Comparison of ENCODE assay signal across 22 cellular contexts in the genomic region with DNA sequence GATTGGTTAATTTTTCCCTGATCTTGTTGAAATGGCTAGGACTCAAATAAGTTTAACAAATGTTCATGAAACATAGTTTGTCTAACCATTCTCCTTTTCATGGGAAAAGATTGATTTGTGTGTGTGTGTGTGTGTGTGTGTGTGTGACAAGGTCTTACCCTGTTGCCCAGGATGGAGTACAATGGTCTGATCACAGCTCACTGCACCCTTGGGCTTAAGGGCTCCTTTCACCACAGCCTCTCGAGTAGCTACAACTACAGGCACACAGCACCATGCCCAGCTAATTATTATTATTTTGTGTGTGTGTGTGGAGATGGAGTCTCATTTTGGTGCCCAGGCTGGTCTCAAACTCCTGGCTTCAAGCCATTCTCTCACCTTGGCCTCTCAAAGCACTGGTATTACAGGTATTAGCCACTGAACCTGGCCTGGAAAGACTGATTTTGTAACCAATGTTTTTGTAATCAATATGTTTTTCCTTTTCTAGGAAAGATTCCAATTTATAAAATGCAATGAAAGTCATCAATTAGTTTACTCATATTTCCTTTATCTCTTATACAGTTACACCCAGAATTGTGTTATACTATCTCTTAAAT.
DNase-seq lines count a peak whose midpoint lies in the region; ATAC-seq, FAIRE-seq and TF ChIP-seq lines count a peak whose summit lies in the region.
"Had no signal": no experiment of that assay in that cellular context is flagged by ENCODE, and none has a peak within 500 bp of the region (broad histone marks: within the 10 kb centered on the region; RNA-seq: fewer than 3 reads in every experiment).

No MANE protein-coding gene starts in this region.

- TF ChIP-seq EP300 in HepG2 (IDR thresholded peaks at IDR 0.05; ENCODE audit: low read depth in 2 of 2, low read length in 2 of 2) (no peak), HepG2 (CRISPR knock-in tag; IDR thresholded peaks at IDR 0.05; ENCODE audit: borderline replicate concordance) (no peak), GM12878 (IDR thresholded peaks at IDR 0.05; ENCODE audit: borderline replicate concordance in 1 of 2, control insufficient read depth in 1 of 2, low read depth in 2 of 2, low read length in 2 of 2) (no peak)

- intact Hi-C loops in HepG2 (cut with micrococcal nuclease; ENCODE audit: unreplicated experiment) (no loop called here), GM12878 (cut with micrococcal nuclease; ENCODE audit: unreplicated experiment) (no loop called here), right lobe of liver (cut with DNase I) (no loop called here)

- H3K4me3 ChIP-seq in liver (ENCODE audit: low read depth in 1 of 3, low read length in 3 of 3) (no peak overlapping the region), HepG2 (replicated peaks in 1 of 3; ENCODE audit: insufficient read depth in 1 of 3, low read depth in 2 of 3, low read length in 3 of 3) (no peak overlapping the region), GM12878 (no peak overlapping the region), right lobe of liver (no peak overlapping the region), MM.1S (ENCODE audit: low read length) (no peak overlapping the region)
- H3K4me3 ChIP-seq: A549; BLaER1 treated with 17β-estradiol and CSF1 and Interleukin-3, amounts not matched to agents 10 nM and 100 nM had no signal

- no peak overlapping the region for H3K27ac ChIP-seq in liver (ENCODE audit: low read depth in 1 of 2, low read length in 2 of 2)
- H3K27ac ChIP-seq in HepG2 (ENCODE audit: extremely low read length, insufficient read depth, low read length): no peak overlapping the region
- H3K27ac ChIP-seq in GM12878 (ENCODE audit: control insufficient read depth, insufficient read depth): no peak overlapping the region
- no peak overlapping the region for H3K27ac ChIP-seq in right lobe of liver
- H3K27ac ChIP-seq in MM.1S (ENCODE audit: low read length): no peak overlapping the region
- H3K27ac ChIP-seq: 22Rv1; A549; BLaER1 treated with 17β-estradiol and CSF1 and Interleukin-3, amounts not matched to agents 10 nM and 100 nM; C4-2B had no signal

- no peak overlapping the region for H3K4me3 Mint-ChIP-seq in stimulated activated naive CD8-positive, alpha-beta T cell treated with anti-CD3 and anti-CD28 coated beads, Interleukin-15, amount 100 ng/mL, for 72 hours
- H3K4me3 Mint-ChIP-seq: B cell; CD4-positive, alpha-beta T cell; CD8-positive, alpha-beta T cell had no signal

- SMC1A ChIA-PET in GM12878 (lab: Charles Lee; ENCODE audit: uncharacterized antibody, unreplicated experiment): interaction anchor here (1.7 kb wide), 1 partner anchor 19 kb away, joined by 4 read pairs; no protein-coding TSS in a partner anchor

- H3K9me3 Mint-ChIP-seq in stimulated activated naive CD8-positive, alpha-beta T cell treated with anti-CD3 and anti-CD28 coated beads, Interleukin-15, amount 100 ng/mL, for 72 hours: no peaks in the 10 kb centered on the region
- H3K9me3 Mint-ChIP-seq: CD4-positive, alpha-beta T cell; CD8-positive, alpha-beta T cell had no signal

- H3K36me3 ChIP-seq in liver (ENCODE audit: control insufficient read depth in 4 of 4, insufficient read depth in 3 of 4, low read depth in 1 of 4, low read length in 3 of 4) (no peaks in the 10 kb centered on the region), HepG2 (replicated peaks in 1 of 2; ENCODE audit: control insufficient read depth in 1 of 2, insufficient read depth in 2 of 2, low read length in 2 of 2) (no peaks in the 10 kb centered on the region), GM12878 (ENCODE audit: control insufficient read depth in 2 of 2, insufficient read depth in 2 of 2, low read length in 1 of 2) (no peaks in the 10 kb centered on the region), right lobe of liver (no peaks in the 10 kb centered on the region), MM.1S (replicated peaks; ENCODE audit: insufficient read depth, low read length) (no peaks in the 10 kb centered on the region)
- H3K36me3 ChIP-seq: BLaER1 treated with 17β-estradiol and CSF1 and Interleukin-3, amounts not matched to agents 10 nM and 100 nM had no signal

- FAIRE-seq in HepG2 (lab: Jason Lieb, UNC) (no peak), GM12878 (lab: Jason Lieb, UNC) (peak; percentile 70)
- FAIRE-seq: A549, D721Med, GM12891, GM18507, GM19239 had no signal

- no peaks in the 10 kb centered on the region for H4K20me1 ChIP-seq in HepG2 (ENCODE audit: insufficient read depth, low read length)
- H4K20me1 ChIP-seq in GM12878 (ENCODE audit: control insufficient read depth, insufficient read depth): no peaks in the 10 kb centered on the region
- H4K20me1 ChIP-seq in MM.1S (ENCODE audit: insufficient read depth, low read length): no peaks in the 10 kb centered on the region
- H4K20me1 ChIP-seq: BLaER1 treated with 17β-estradiol and CSF1 and Interleukin-3, amounts not matched to agents 10 nM and 100 nM had no signal

- no peaks in the 10 kb centered on the region for H3K9me2 ChIP-seq in MM.1S (replicated peaks; ENCODE audit: insufficient read depth, low read length)

- CTCF ChIA-PET in HepG2 (lab: Yijun Ruan, JAX; ENCODE audit: low intra/inter-chr PET ratio, low total read pairs): no interaction called here
- CTCF ChIA-PET in GM12878 (lab: Yijun Ruan, JAX): interaction anchor here (0.5 to 1.9 kb wide), 2 partner anchors 25 to 37 kb away, joined by 3 to 4 read pairs; no protein-coding TSS in a partner anchor

- no peak for TF ChIP-seq POLR2A in HepG2 (IDR thresholded peaks at IDR 0.05; ENCODE audit: insufficient read depth in 1 of 2, low read depth in 2 of 2, low read length in 2 of 2)
- TF ChIP-seq POLR2A in GM12878 (IDR thresholded peaks at IDR 0.05; ENCODE audit: low read depth, low read length): no peak
- no peak for TF ChIP-seq POLR2A in right lobe of liver (IDR thresholded peaks at IDR 0.05)

- TF ChIP-seq CTCF in liver (IDR thresholded peaks at IDR 0.05; ENCODE audit: low read depth, low read length, missing input control) (no peak), HepG2 (CRISPR knock-in tag; IDR thresholded peaks at IDR 0.05) (no peak), GM12878 (IDR thresholded peaks at IDR 0.05 in 2 of 3, conservative IDR thresholded peaks at IDR 0.05 in 1 of 3; ENCODE audit: control insufficient read depth in 2 of 3, extremely low read depth in 1 of 3, insufficient read depth in 1 of 3, low read depth in 3 of 3, low read length in 3 of 3) (no peak), right lobe of liver (IDR thresholded peaks at IDR 0.05) (no peak), MM.1S (IDR thresholded peaks at IDR 0.05; ENCODE audit: low read length) (no peak)

- peaks cover 11% of the 10 kb centered on the region for H3K27me3 Mint-ChIP-seq in stimulated activated naive CD8-positive, alpha-beta T cell treated with anti-CD3 and anti-CD28 coated beads, Interleukin-15, amount 100 ng/mL, for 72 hours

- POLR2A ChIA-PET in HepG2 (lab: Yijun Ruan, JAX): no interaction called here
- POLR2A ChIA-PET in GM12878 (lab: Charles Lee): no interaction called here

- in situ Hi-C loops in HepG2 (cut with HindIII; ENCODE audit: extremely low pct_ligation_motif_present, low pct_unique_long_range_greater_than_20kb) (no loop called here), GM12878 (cut with MboI) (no loop called here)

- BruUV-seq in HepG2 (replicated peaks; lab: Mats Ljungman, UMichigan) (no TSS peak), GM12878 (replicated peaks; lab: Mats Ljungman, UMichigan) (no TSS peak)

- no peak for DNase-seq in HepG2 (ENCODE audit: low spot score)
- no peak for DNase-seq in GM12878 (ENCODE audit: low read depth, low spot score)
- peak in 1 of 3 donors; percentile 47 for DNase-seq in right lobe of liver
- no peak for DNase-seq in MM.1S
- DNase-seq in stimulated activated naive CD8-positive, alpha-beta T cell treated with anti-CD3 and anti-CD28 coated beads, Interleukin-15, amount 100 ng/mL, for 72 hours: no peak
- DNase-seq: AML-193; Caco-2; Calu3; CD4-positive, alpha-beta T cell; CD8-positive, alpha-beta T cell; GDM1 had no signal

- H3K79me2 ChIP-seq in HepG2 (ENCODE audit: insufficient read depth, low read length): no peaks in the 10 kb centered on the region
- no peaks in the 10 kb centered on the region for H3K79me2 ChIP-seq in GM12878 (ENCODE audit: control insufficient read depth, insufficient read depth, low read length)
- no peaks in the 10 kb centered on the region for H3K79me2 ChIP-seq in MM.1S (ENCODE audit: low read length)

- H2AFZ ChIP-seq in HepG2 (ENCODE audit: low read length) (no peak overlapping the region), GM12878 (ENCODE audit: control insufficient read depth, low read depth, low read length) (no peak overlapping the region), MM.1S (ENCODE audit: low read length) (no peak overlapping the region)

- ATAC-seq in HepG2 (no peak), GM12878 (no peak), right lobe of liver (peak; percentile 56 to 84 (median 76)), GM18511 (IDR thresholded peaks at IDR 0.05; ENCODE audit: unreplicated experiment) (no peak)
- ATAC-seq in stimulated activated naive CD8-positive, alpha-beta T cell treated with anti-CD3 and anti-CD28 coated beads, Interleukin-15, amount 100 ng/mL, for 72 hours: no peak
- ATAC-seq: A549; CD8-positive, alpha-beta T cell had no signal

- H3K9ac ChIP-seq in liver (ENCODE audit: low read depth in 1 of 2, low read length in 2 of 2) (no peak overlapping the region), HepG2 (ENCODE audit: insufficient read depth, low read depth, low read length) (no peak overlapping the region), GM12878 (ENCODE audit: control insufficient read depth, insufficient read depth, low read length) (no peak overlapping the region), MM.1S (ENCODE audit: low read length) (no peak overlapping the region)
- H3K9ac ChIP-seq: BLaER1 treated with 17β-estradiol and CSF1 and Interleukin-3, amounts not matched to agents 10 nM and 100 nM had no signal

- no peak overlapping the region for H3K4me2 ChIP-seq in HepG2 (ENCODE audit: low read depth, low read length)
- H3K4me2 ChIP-seq in GM12878 (ENCODE audit: control insufficient read depth, insufficient read depth): no peak overlapping the region
- no peak overlapping the region for H3K4me2 ChIP-seq in MM.1S (ENCODE audit: low read depth, low read length)
- H3K4me2 ChIP-seq: A549; BLaER1 treated with 17β-estradiol and CSF1 and Interleukin-3, amounts not matched to agents 10 nM and 100 nM had no signal

- H3K4me1 ChIP-seq in liver (ENCODE audit: control insufficient read depth in 4 of 4, insufficient read depth in 4 of 4, low read length in 3 of 4): peaks cover 0 to 14% (median 9%) of the 10 kb centered on the region in 4 donors
- no peaks in the 10 kb centered on the region for H3K4me1 ChIP-seq in HepG2 (ENCODE audit: insufficient read depth, low read length)
- H3K4me1 ChIP-seq in GM12878 (ENCODE audit: control insufficient read depth, insufficient read depth, low read length): no peaks in the 10 kb centered on the region
- peaks cover 0 to 9% (median 4%) of the 10 kb centered on the region in 4 donors for H3K4me1 ChIP-seq in right lobe of liver
- H3K4me1 ChIP-seq in MM.1S (ENCODE audit: low read length): no peaks in the 10 kb centered on the region
- H3K4me1 ChIP-seq: A549, Caco-2 had no signal

- H3K4me1 Mint-ChIP-seq in stimulated activated naive CD8-positive, alpha-beta T cell treated with anti-CD3 and anti-CD28 coated beads, Interleukin-15, amount 100 ng/mL, for 72 hours: no peaks in the 10 kb centered on the region
- H3K4me1 Mint-ChIP-seq: B cell had no signal

- H3F3A ChIP-seq in MM.1S (ENCODE audit: insufficient read depth, low read length): no peaks in the 10 kb centered on the region

- H3K27ac Mint-ChIP-seq in stimulated activated naive CD8-positive, alpha-beta T cell treated with anti-CD3 and anti-CD28 coated beads, Interleukin-15, amount 100 ng/mL, for 72 hours: no peak overlapping the region
- H3K27ac Mint-ChIP-seq: B cell; CD4-positive, alpha-beta T cell; CD8-positive, alpha-beta T cell had no signal

- TF ChIP-seq RAD21 in liver (IDR thresholded peaks at IDR 0.05) (no peak), HepG2 (CRISPR knock-in tag; IDR thresholded peaks at IDR 0.05) (no peak), GM12878 (IDR thresholded peaks at IDR 0.05; ENCODE audit: insufficient read depth, low read depth, low read length) (no peak)

- peaks cover 0 to 3% (median 0%) of the 10 kb centered on the region in 4 donors for H3K27me3 ChIP-seq in liver (ENCODE audit: control insufficient read depth in 4 of 4, insufficient read depth in 4 of 4, low read length in 3 of 4)
- peaks cover 0 to 17% of the 10 kb centered on the region in 2 experiments; a peak in 1 of 5 replicates for H3K27me3 ChIP-seq in HepG2 (ENCODE audit: control insufficient read depth in 1 of 2, insufficient read depth in 2 of 2, low read length in 2 of 2)
- H3K27me3 ChIP-seq in GM12878 (replicated peaks in 1 of 2; ENCODE audit: control insufficient read depth in 2 of 2, insufficient read depth in 2 of 2, low read length in 1 of 2): no peaks in the 10 kb centered on the region; a peak in 1 of 4 replicates
- H3K27me3 ChIP-seq in right lobe of liver: no peaks in the 10 kb centered on the region
- H3K27me3 ChIP-seq in MM.1S (replicated peaks; ENCODE audit: insufficient read depth, low read length): no peaks in the 10 kb centered on the region
- H3K27me3 ChIP-seq: BLaER1 treated with 17β-estradiol and CSF1 and Interleukin-3, amounts not matched to agents 10 nM and 100 nM had no signal

- no peaks in the 10 kb centered on the region for H3K9me3 ChIP-seq in liver (ENCODE audit: control insufficient read depth in 4 of 4, low read length in 3 of 4)
- no peaks in the 10 kb centered on the region for H3K9me3 ChIP-seq in HepG2 (ENCODE audit: low read length)
- H3K9me3 ChIP-seq in GM12878 (replicated peaks; ENCODE audit: control insufficient read depth, insufficient read depth, low read length): no peaks in the 10 kb centered on the region
- H3K9me3 ChIP-seq in right lobe of liver: no peaks in the 10 kb centered on the region
- H3K9me3 ChIP-seq in MM.1S (replicated peaks; ENCODE audit: insufficient read depth, low read length): no peaks in the 10 kb centered on the region
- H3K9me3 ChIP-seq: A549, Caco-2 had no signal

- RAD21 ChIA-PET in GM12878 (lab: Charles Lee; ENCODE audit: unreplicated experiment): interaction anchor here (1.5 kb wide), 1 partner anchor 25 kb away, joined by 3 read pairs; no protein-coding TSS in a partner anchor

- 41% methylated on average over 1 of the region's 1 CpG for WGBS in liver
- 0% methylated on average over 1 of the region's 1 CpG for WGBS in HepG2 (ENCODE audit: low lambda C conversion rate)
- 20% methylated on average over 1 of the region's 1 CpG for WGBS in GM12878 (ENCODE audit: insufficient coverage, insufficient replicate concordance, low lambda C conversion rate, missing lambda C conversion rate)
- WGBS in right lobe of liver (ENCODE audit: insufficient coverage, low coverage, low lambda C conversion rate, missing lambda C conversion rate): 33% methylated on average over 1 of the region's 1 CpG

Comparison
In these comparisons a context has a peak if more than half of its experiments do, and no peak if none do; other contexts are left out.
1. ATAC-seq: peak in right lobe of liver (4 of 4); none in HepG2 (single experiment), GM12878 (single experiment), stimulated activated naive CD8-positive, alpha-beta T cell treated with anti-CD3 and anti-CD28 coated beads, Interleukin-15, amount 100 ng/mL, for 72 hours (single experiment) and GM18511 (single experiment).